In genomic region chr14:102928412-102929348, GRCh38 we compare ENCODE assay signal across 8 cellular contexts. TPM values are rescaled to one million over a fixed set of nuclear protein-coding genes. Genes with fewer than 3 reads are reported as not detected.
DNase-seq lines count a peak whose midpoint lies in the region; ATAC-seq, FAIRE-seq and TF ChIP-seq lines count a peak whose summit lies in the region.

No MANE protein-coding gene starts in this region.

- no peak overlapping the region; the same call in 1 of the 2 replicates for H2AFZ ChIP-seq in H1 (ENCODE audit: low read length)

- no peak for TF ChIP-seq POLR2A in H1 (IDR thresholded peaks at IDR 0.05; ENCODE audit: control extremely low read depth in 1 of 2, low read depth in 2 of 2, low read length in 2 of 2)

- peaks cover 5 to 34% (median 23%) of the 10 kb centered on the region in 4 experiments for H3K4me1 ChIP-seq in H1 (replicated peaks in 1 of 4; ENCODE audit: control insufficient read depth in 3 of 4, insufficient read depth in 4 of 4, low read length in 3 of 4)

- H3K36me3 Mint-ChIP-seq in nephron (ENCODE audit: low read depth), result peaks cover 7% of the 10 kb centered on the region

- peak overlapping the region; percentile 90; the same call in 1 of the 2 replicates for H2BK15ac ChIP-seq in H1 (ENCODE audit: low read length)

- POLR2A ChIA-PET in H1 (lab: Charles Lee; ENCODE audit: partially characterized antibody), result interaction anchor here (0.7 to 1.1 kb wide), 2 partner anchors 13 to 276 kb away, joined by 3 to 4 read pairs; no protein-coding TSS in a partner anchor

- peak overlapping the region; percentile 56; the same call in 1 of the 2 replicates for H2BK5ac ChIP-seq in H1 (ENCODE audit: low read depth, low read length)

- H3K79me2 ChIP-seq in H1 (ENCODE audit: control insufficient read depth in 1 of 2, insufficient read depth in 2 of 2, low read length in 2 of 2), result no peaks in the 10 kb centered on the region

- H3K27me3 ChIP-seq in H1 (replicated peaks in 1 of 4; ENCODE audit: control insufficient read depth in 3 of 4, extremely low read depth in 1 of 4, insufficient read depth in 3 of 4, low read length in 3 of 4), result peaks cover 33 to 79% (median 68%) of the 10 kb centered on the region in 4 experiments

- no peaks in the 10 kb centered on the region for H3K9me3 Mint-ChIP-seq in nephron
- H3K9me3 Mint-ChIP-seq in stimulated activated naive CD8-positive, alpha-beta T cell treated with anti-CD3 and anti-CD28 coated beads, Interleukin-15, amount 100 ng/mL, for 72 hours, result no peaks in the 10 kb centered on the region

- H3K9ac ChIP-seq in H1 (replicated peaks in 1 of 4; ENCODE audit: extremely low read depth in 1 of 4, low read depth in 3 of 4, low read length in 3 of 4), result peak overlapping the region in 1 of 4 experiments; percentile 34; a peak in 1 of 7 replicates

- no peak overlapping the region for H4K5ac ChIP-seq in H1 (ENCODE audit: insufficient read length, low read depth, low read length)

- no peak overlapping the region for H3K23ac ChIP-seq in H1 (ENCODE audit: insufficient read length)

- H3K27ac ChIP-seq in H1 (ENCODE audit: low read depth, low read length), result no peak overlapping the region

- no peaks in the 10 kb centered on the region for H3K4me1 Mint-ChIP-seq in nephron
- H3K4me1 Mint-ChIP-seq in stimulated activated naive CD8-positive, alpha-beta T cell treated with anti-CD3 and anti-CD28 coated beads, Interleukin-15, amount 100 ng/mL, for 72 hours, result peaks cover 5% of the 10 kb centered on the region

- H3K23me2 ChIP-seq in H1 (ENCODE audit: low read depth, low read length), result peaks cover 21% of the 10 kb centered on the region; the same call in 1 of the 2 replicates

- H4K91ac ChIP-seq in H1 (replicated peaks; ENCODE audit: insufficient read length, low read length), result no peak overlapping the region

- TF ChIP-seq CTCF in AG10803 (conservative IDR thresholded peaks at IDR 0.05; ENCODE audit: low read length) (no peak), H1 (IDR thresholded peaks at IDR 0.05; ENCODE audit: control extremely low read depth in 1 of 3, insufficient read depth in 1 of 3, low read depth in 1 of 3, low read length in 3 of 3) (no peak), nephron (IDR thresholded peaks at IDR 0.05; ENCODE audit: unreplicated experiment in 3 of 3) (no peak)

- TF ChIP-seq EP300 in H1 (IDR thresholded peaks at IDR 0.05; ENCODE audit: borderline replicate concordance in 1 of 2, low read depth in 2 of 2, low read length in 2 of 2), result no peak

- H3K36me3 ChIP-seq in H1 (ENCODE audit: control insufficient read depth in 2 of 4, insufficient read depth in 4 of 4, low read length in 3 of 4), result peaks cover 0 to 9% (median 4%) of the 10 kb centered on the region in 4 experiments; a peak in 4 of 8 replicates

- DNase-seq in AG10803 (ENCODE audit: low read depth) (peak; percentile 17), NCI-H1436 treated with DMSO at 0.1 percent for 48 hours (lab: John Stamatoyannopoulos, UW) (peak; percentile 8), H1 (ENCODE audit: low read depth in 1 of 2, low spot score in 2 of 2) (peak in 1 of 2 experiments; percentile 93)
- peak; percentile 62 to 71 for DNase-seq in activated CD4-positive, alpha-beta T cell treated with anti-CD3 and anti-CD28 coated beads, Interleukin-2, amount 50 U/mL, for 48 hours
- DNase-seq in stimulated activated naive CD8-positive, alpha-beta T cell treated with anti-CD3 and anti-CD28 coated beads, Interleukin-15, amount 100 ng/mL, for 72 hours, result peak; percentile 63 to 65

- CTCF ChIA-PET in H1 (lab: Charles Lee; ENCODE audit: partially characterized antibody), result interaction anchor here (1.5 to 1.6 kb wide), 2 partner anchors 9 to 111 kb away, joined by 3 read pairs; no protein-coding TSS in a partner anchor

- H3K4me2 ChIP-seq in H1 (ENCODE audit: insufficient read depth in 1 of 2, low read depth in 2 of 2, low read length in 2 of 2), result peak overlapping the region; percentile 88 to 98

- peaks cover 0 to 12% of the 10 kb centered on the region in 2 experiments for H4K20me1 ChIP-seq in H1 (replicated peaks in 1 of 2; ENCODE audit: control insufficient read depth in 1 of 2, insufficient read depth in 2 of 2, low read length in 2 of 2)

- no peak for FAIRE-seq in H1 (lab: Jason Lieb, UNC)

- ATAC-seq in GM19455 (IDR thresholded peaks at IDR 0.05; ENCODE audit: unreplicated experiment), result peak; percentile 61
- peak; percentile 68 for ATAC-seq in stimulated activated naive CD8-positive, alpha-beta T cell treated with anti-CD3 and anti-CD28 coated beads, Interleukin-15, amount 100 ng/mL, for 72 hours
- ATAC-seq in SK-N-SH treated with all-trans-retinoic acid at 6 μM for 48 hours, result no peak

- no peak overlapping the region for H3K27ac Mint-ChIP-seq in nephron
- H3K27ac Mint-ChIP-seq in stimulated activated naive CD8-positive, alpha-beta T cell treated with anti-CD3 and anti-CD28 coated beads, Interleukin-15, amount 100 ng/mL, for 72 hours, result no peak overlapping the region

- peak overlapping the region; percentile 76 for H4K8ac ChIP-seq in H1 (ENCODE audit: extremely low read depth, insufficient read depth, low read length)

- H3K9me3 ChIP-seq in H1 (ENCODE audit: insufficient read depth in 2 of 2, low read depth in 1 of 2, low read length in 1 of 2), result no peaks in the 10 kb centered on the region

- H3K56ac ChIP-seq in H1 (replicated peaks; ENCODE audit: insufficient read length, low read depth, low read length), result no peak overlapping the region

- H3K79me1 ChIP-seq in H1 (ENCODE audit: low read depth, low read length), result no peaks in the 10 kb centered on the region

- H2AK5ac ChIP-seq in H1 (ENCODE audit: low read depth, low read length), result no peak overlapping the region

- H2BK20ac ChIP-seq in H1 (ENCODE audit: low read length), result no peak overlapping the region

- no peak overlapping the region for H3K14ac ChIP-seq in H1 (ENCODE audit: insufficient read length)

- no peak for TF ChIP-seq RAD21 in H1 (IDR thresholded peaks at IDR 0.05 in 1 of 2, conservative IDR thresholded peaks at IDR 0.05 in 1 of 2; ENCODE audit: low read depth in 2 of 2, low read length in 2 of 2)

- no peak overlapping the region for H3K4ac ChIP-seq in H1 (replicated peaks; ENCODE audit: insufficient read length, low read depth, low read length)

- no peak overlapping the region for H2BK120ac ChIP-seq in H1 (replicated peaks; ENCODE audit: low read depth, low read length)

- peak overlapping the region; percentile 98; the same call in 1 of the 2 replicates for H2BK12ac ChIP-seq in H1 (ENCODE audit: low read depth, low read length)

- H3K4me3 ChIP-seq in AG10803 (ENCODE audit: low read length), result peak overlapping the region; percentile 43
- H3K4me3 ChIP-seq in H1 (ENCODE audit: extremely low read depth in 1 of 4, insufficient read depth in 2 of 4, low read depth in 3 of 4, low read length in 4 of 4), result peak overlapping the region; percentile 72 to 92 (median 78)

- H3K18ac ChIP-seq in H1 (ENCODE audit: extremely low read depth, low read length), result peak overlapping the region; percentile 87

- peaks cover 59% of the 10 kb centered on the region for H3K27me3 Mint-ChIP-seq in nephron (ENCODE audit: low read depth)
- peaks cover 41% of the 10 kb centered on the region for H3K27me3 Mint-ChIP-seq in stimulated activated naive CD8-positive, alpha-beta T cell treated with anti-CD3 and anti-CD28 coated beads, Interleukin-15, amount 100 ng/mL, for 72 hours

- WGBS in H1 (ENCODE audit: extremely low coverage in 1 of 2, insufficient coverage in 1 of 2, insufficient read length in 1 of 2, insufficient replicate concordance in 2 of 2, low coverage in 1 of 2, low lambda C conversion rate in 2 of 2, missing lambda C conversion rate in 1 of 2), 2 experiments, result 3% methylated on average over 58 of the region's 111 CpGs; no CpG with 5 or more reads in 1 of the 2 experiments

- H3K4me3 Mint-ChIP-seq in nephron, result peak overlapping the region; percentile 54 to 68 (median 65)
- peak overlapping the region; percentile 63 to 69 for H3K4me3 Mint-ChIP-seq in stimulated activated naive CD8-positive, alpha-beta T cell treated with anti-CD3 and anti-CD28 coated beads, Interleukin-15, amount 100 ng/mL, for 72 hours

TF ChIP-seq in H1, 55 proteins besides CTCF, POLR2A, EP300 and RAD21 (continues in another document):
- TF ChIP-seq ATF2 (IDR thresholded peaks at IDR 0.05; ENCODE audit: low read length) (no peak), EZH2 (IDR thresholded peaks at IDR 0.05; ENCODE audit: low read depth, low read length, severe bottlenecking) (peak; percentile 88)

TF ChIP-seq in SK-N-SH treated with all-trans-retinoic acid at 6 μM for 48 hours, 23 proteins besides CTCF, POLR2A, EP300 and RAD21 (continues in another document):
- TF ChIP-seq PATZ1 (CRISPR knock-in tag; IDR thresholded peaks at IDR 0.05; ENCODE audit: borderline replicate concordance) (no peak), ZNF70 (CRISPR knock-in tag; IDR thresholded peaks at IDR 0.05) (no peak), ZNF565 (CRISPR knock-in tag; conservative IDR thresholded peaks at IDR 0.05; ENCODE audit: low read depth) (no peak), OSR1 (CRISPR knock-in tag; IDR thresholded peaks at IDR 0.05) (no peak), ARNTL (CRISPR knock-in tag; IDR thresholded peaks at IDR 0.05; ENCODE audit: borderline replicate concordance, low read depth) (no peak), ZFP3 (CRISPR knock-in tag; IDR thresholded peaks at IDR 0.05) (no peak), ZFP30 (CRISPR knock-in tag; IDR thresholded peaks at IDR 0.05) (no peak), GLIS3 (CRISPR knock-in tag; IDR thresholded peaks at IDR 0.05) (no peak)

RNA-seq across cellular contexts. Expression of gene AMN, which starts 6.2 kb away (rescaled TPM):
- 0.99 and 1.5 TPM in 2 replicates for total RNA-seq in H1 (2021; fragmentation: NEBNext Ultra II Directional; extraction: Animal tissue kit (Norgen Biotek cat#: 25700))
- 0.77 and 1.5 TPM in 2 replicates for polyA plus RNA-seq in H1 (2011; rRNA removed)
- polyA plus RNA-seq in H1 (2011; cell fraction: cytosol; rRNA removed), result 0.78 TPM
- polyA plus RNA-seq in H1 (2011; cell fraction: nucleus; rRNA removed), result 5.4 TPM
- polyA plus RNA-seq in H1 (2012, experiment 1 of 2), result 0.54 to 0.84 TPM (median 0.70 TPM) in 4 replicates
- 0.45 TPM for polyA plus RNA-seq in H1 (2012, experiment 2 of 2)
- 1.5 TPM for polyA plus RNA-seq in H1 (2013, experiment 1 of 2)
- 1.3 TPM for polyA plus RNA-seq in H1 (2013, experiment 2 of 2)
- polyA minus RNA-seq in H1 (2011; rRNA and poly(A)+ RNA removed), result 0.16 TPM in 1 of 2 replicates, not detected in the other
- polyA minus RNA-seq in H1 (2011; cell fraction: cytosol; rRNA and poly(A)+ RNA removed), result 0.59 TPM
- 0.50 TPM for polyA minus RNA-seq in H1 (2011; cell fraction: nucleus; rRNA and poly(A)+ RNA removed)
